36 cellular contexts compared by ENCODE assay signal in the genomic region with DNA sequence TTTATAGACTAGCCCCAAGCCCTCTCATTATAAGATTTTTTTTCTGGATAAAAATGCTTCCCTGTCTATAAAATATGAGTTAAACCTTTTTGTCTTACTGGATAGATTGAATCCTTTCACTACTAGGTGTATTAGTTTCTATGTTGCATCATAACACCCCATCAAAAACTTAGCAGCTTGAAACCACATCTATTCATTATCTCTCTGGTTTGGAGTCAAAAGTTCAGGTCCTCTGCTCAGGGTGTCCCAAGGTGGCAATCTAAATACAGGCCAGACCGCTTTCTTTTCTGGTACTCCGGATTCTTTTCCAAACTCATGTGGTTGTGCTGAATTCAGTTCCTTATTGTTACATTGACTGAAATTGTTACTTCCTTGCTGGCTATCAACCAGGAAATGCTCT.
"Had no signal": no experiment of that assay in that cellular context is flagged by ENCODE, and none has a peak within 500 bp of the region (broad histone marks: within the 10 kb centered on the region; RNA-seq: fewer than 3 reads in every experiment).

No MANE protein-coding gene starts in this region.

- H3K4me1 Mint-ChIP-seq: activated CD8-positive, alpha-beta memory T cell treated with anti-CD3 and anti-CD28 coated beads, Interleukin-2, amount 10 ng/mL, durations not matched to agents 7 days and 5 days; activated naive CD4-positive, alpha-beta T cell treated with anti-CD3 and anti-CD28 coated beads, Interleukin-2, amount 50 U/mL, for 24 hours; activated naive CD8-positive, alpha-beta T cell treated with anti-CD3 and anti-CD28 coated beads, Interleukin-2, amount 50 U/mL, for 24 hours; brain had no signal

- H3K36me3 ChIP-seq: adrenal gland, breast epithelium, cardiac muscle cell, colonic mucosa, esophagus squamous epithelium, gastroesophageal sphincter had no signal

- FAIRE-seq: endometrium, endothelial cell of umbilical vein, TTC549 had no signal

- H3K4me3 ChIP-seq: adrenal gland, breast epithelium, cardiac muscle cell, colonic mucosa, esophagus squamous epithelium, gastroesophageal sphincter had no signal

- H3K9me3 Mint-ChIP-seq: activated CD8-positive, alpha-beta T cell treated with anti-CD3 and anti-CD28 coated beads for 36 hours; activated naive CD4-positive, alpha-beta T cell treated with anti-CD3 and anti-CD28 coated beads for 36 hours; activated naive CD4-positive, alpha-beta T cell treated with anti-CD3 and anti-CD28 coated beads, Interleukin-2, amount 50 U/mL, for 24 hours; activated naive CD8-positive, alpha-beta T cell treated with anti-CD3 and anti-CD28 coated beads for 36 hours; activated naive CD8-positive, alpha-beta T cell treated with anti-CD3 and anti-CD28 coated beads, Interleukin-2, amount 50 U/mL, for 24 hours; activated T-helper 1 cell treated with anti-CD3 and anti-CD28 coated beads, Interleukin-12 subunit alpha, Interleukin-12 subunit beta, Interleukin-2, Interleukin-4 antibody, amounts not matched to agents 30 ng/mL and 10 ng/mL and 1 ng/mL, durations not matched to agents 14 hours and 24 hours and 36 hours; activated T-helper 2 cell treated with anti-CD3 and anti-CD28 coated beads, Interferon-gamma antibody, Interleukin-2, Interleukin-4, amounts not matched to agents 10 μg/mL and 5 μg/mL and 100 μg/mL, durations not matched to agents 14 hours and 24 hours and 36 hours; brain; WTC11 had no signal

- H3K4me1 ChIP-seq: adrenal gland, breast epithelium, colonic mucosa, esophagus squamous epithelium, gastroesophageal sphincter had no signal

- H3K27ac ChIP-seq: adrenal gland, breast epithelium, cardiac muscle cell, colonic mucosa, epithelial cell of prostate, esophagus squamous epithelium, gastroesophageal sphincter, VCaP had no signal

- ATAC-seq: activated CD8-positive, alpha-beta memory T cell treated with anti-CD3 and anti-CD28 coated beads, Interleukin-2, amount 10 ng/mL, durations not matched to agents 7 days and 5 days; activated CD8-positive, alpha-beta T cell treated with anti-CD3 and anti-CD28 coated beads for 36 hours; activated naive CD8-positive, alpha-beta T cell treated with anti-CD3 and anti-CD28 coated beads, Interleukin-2, amount 50 U/mL, for 24 hours; gastroesophageal sphincter; WTC11 had no signal

- H3K27me3 ChIP-seq: adrenal gland, breast epithelium, cardiac muscle cell, colonic mucosa, esophagus squamous epithelium, gastroesophageal sphincter had no signal

- H3K36me3 Mint-ChIP-seq: activated CD8-positive, alpha-beta memory T cell treated with anti-CD3 and anti-CD28 coated beads, Interleukin-2, amount 10 ng/mL, durations not matched to agents 7 days and 5 days; activated naive CD4-positive, alpha-beta T cell treated with anti-CD3 and anti-CD28 coated beads, Interleukin-2, amount 50 U/mL, for 24 hours; activated naive CD8-positive, alpha-beta T cell treated with anti-CD3 and anti-CD28 coated beads for 36 hours; brain; WTC11 had no signal

- H3K27ac Mint-ChIP-seq: activated CD8-positive, alpha-beta memory T cell treated with anti-CD3 and anti-CD28 coated beads, Interleukin-2, amount 10 ng/mL, durations not matched to agents 7 days and 5 days; activated CD8-positive, alpha-beta T cell treated with anti-CD3 and anti-CD28 coated beads for 36 hours; activated naive CD4-positive, alpha-beta T cell treated with anti-CD3 and anti-CD28 coated beads for 36 hours; activated naive CD4-positive, alpha-beta T cell treated with anti-CD3 and anti-CD28 coated beads, Interleukin-2, amount 50 U/mL, for 24 hours; activated naive CD8-positive, alpha-beta T cell treated with anti-CD3 and anti-CD28 coated beads for 36 hours; activated naive CD8-positive, alpha-beta T cell treated with anti-CD3 and anti-CD28 coated beads, Interleukin-2, amount 50 U/mL, for 24 hours; activated T-helper 1 cell treated with anti-CD3 and anti-CD28 coated beads, Interleukin-12 subunit alpha, Interleukin-12 subunit beta, Interleukin-2, Interleukin-4 antibody, amounts not matched to agents 30 ng/mL and 10 ng/mL and 1 ng/mL, durations not matched to agents 14 hours and 24 hours and 36 hours; activated T-helper 2 cell treated with anti-CD3 and anti-CD28 coated beads, Interferon-gamma antibody, Interleukin-2, Interleukin-4, amounts not matched to agents 10 μg/mL and 5 μg/mL and 100 μg/mL, durations not matched to agents 14 hours and 24 hours and 36 hours; brain; WTC11 had no signal

- H3K9me3 ChIP-seq: adrenal gland, breast epithelium, colonic mucosa, esophagus squamous epithelium, gastroesophageal sphincter had no signal

- H3K4me3 Mint-ChIP-seq: activated CD8-positive, alpha-beta memory T cell treated with anti-CD3 and anti-CD28 coated beads, Interleukin-2, amount 10 ng/mL, durations not matched to agents 7 days and 5 days; activated CD8-positive, alpha-beta T cell treated with anti-CD3 and anti-CD28 coated beads for 36 hours; activated naive CD4-positive, alpha-beta T cell treated with anti-CD3 and anti-CD28 coated beads for 36 hours; activated naive CD4-positive, alpha-beta T cell treated with anti-CD3 and anti-CD28 coated beads, Interleukin-2, amount 50 U/mL, for 24 hours; activated naive CD8-positive, alpha-beta T cell treated with anti-CD3 and anti-CD28 coated beads for 36 hours; activated naive CD8-positive, alpha-beta T cell treated with anti-CD3 and anti-CD28 coated beads, Interleukin-2, amount 50 U/mL, for 24 hours; activated T-helper 1 cell treated with anti-CD3 and anti-CD28 coated beads, Interleukin-12 subunit alpha, Interleukin-12 subunit beta, Interleukin-2, Interleukin-4 antibody, amounts not matched to agents 30 ng/mL and 10 ng/mL and 1 ng/mL, durations not matched to agents 14 hours and 24 hours and 36 hours; brain; WTC11 had no signal

- H3K27me3 Mint-ChIP-seq: activated CD8-positive, alpha-beta memory T cell treated with anti-CD3 and anti-CD28 coated beads, Interleukin-2, amount 10 ng/mL, durations not matched to agents 7 days and 5 days; activated CD8-positive, alpha-beta T cell treated with anti-CD3 and anti-CD28 coated beads for 36 hours; activated naive CD4-positive, alpha-beta T cell treated with anti-CD3 and anti-CD28 coated beads, Interleukin-2, amount 50 U/mL, for 24 hours; activated naive CD8-positive, alpha-beta T cell treated with anti-CD3 and anti-CD28 coated beads for 36 hours; activated naive CD8-positive, alpha-beta T cell treated with anti-CD3 and anti-CD28 coated beads, Interleukin-2, amount 50 U/mL, for 24 hours; brain had no signal

- DNase-seq: activated CD4-positive, alpha-beta T cell treated with anti-CD3 and anti-CD28 coated beads for 1 hour; activated CD4-positive, alpha-beta T cell treated with anti-CD3 and anti-CD28 coated beads for 48 hours; activated CD4-positive, alpha-beta T cell treated with anti-CD3 and anti-CD28 coated beads, Interleukin-2, amount 50 U/mL, for 1 hour; activated CD4-positive, alpha-beta T cell treated with anti-CD3 and anti-CD28 coated beads, Interleukin-2, amount 50 U/mL, for 48 hours; activated CD8-positive, alpha-beta memory T cell treated with anti-CD3 and anti-CD28 coated beads, Interleukin-2, amount 10 ng/mL, durations not matched to agents 7 days and 5 days; activated CD8-positive, alpha-beta memory T cell treated with anti-CD3 and anti-CD28 coated beads, Interleukin-2, amount 50 U/mL, for 4 hours; activated CD8-positive, alpha-beta T cell treated with anti-CD3 and anti-CD28 coated beads for 36 hours; activated effector memory CD4-positive, alpha-beta T cell treated with anti-CD3 and anti-CD28 coated beads, Interleukin-2, amount 50 U/mL, for 16 hours; activated naive CD4-positive, alpha-beta T cell treated with anti-CD3 and anti-CD28 coated beads for 36 hours; activated naive CD8-positive, alpha-beta T cell treated with anti-CD3 and anti-CD28 coated beads for 36 hours; activated naive CD8-positive, alpha-beta T cell treated with anti-CD3 and anti-CD28 coated beads, Interleukin-2, amount 50 U/mL, for 24 hours; activated T-cell treated with anti-CD3 and anti-CD28 coated beads, Interleukin-2, amount 50 U/mL, for 1 hour; activated T-cell treated with anti-CD3 and anti-CD28 coated beads, Interleukin-2, amount 50 U/mL, for 48 hours; adrenal gland; amygdala; aorta; central memory CD4-positive, alpha-beta T cell; cerebellar nuclear complex; colonic mucosa; effector CD8-positive, alpha-beta T cell; esophagus squamous epithelium; foreskin melanocyte; T-helper 2 cell had no signal
